25 cellular contexts compared by ENCODE assay signal in genomic region chr11:23151819-23152218, GRCh38.
"Had no signal": no experiment of that assay in that cellular context is flagged by ENCODE, and none has a peak within 500 bp of the region (broad histone marks: within the 10 kb centered on the region; RNA-seq: fewer than 3 reads in every experiment).

No MANE protein-coding gene starts in this region.

- FAIRE-seq: astrocyte had no signal

- H3K4me3 ChIP-seq: MG63, Peyer's patch had no signal

- H3K4me1 ChIP-seq: Peyer's patch had no signal

- H3K27ac ChIP-seq: Peyer's patch, RWPE1 had no signal

- H3K9me3 ChIP-seq: MG63, Peyer's patch had no signal

- DNase-seq: activated CD4-positive, alpha-beta T cell treated with anti-CD3 and anti-CD28 coated beads for 4 hours; activated CD8-positive, alpha-beta memory T cell treated with anti-CD3 and anti-CD28 coated beads, Interleukin-2, amount 50 U/mL, for 4 hours; activated CD8-positive, alpha-beta T cell treated with anti-CD3 and anti-CD28 coated beads for 36 hours; activated gamma-delta T cell treated with Interleukin-2 at 50 U/mL for 16 hours; activated naive CD4-positive, alpha-beta T cell treated with anti-CD3 and anti-CD28 coated beads, Interleukin-2, amount 50 U/mL, for 16 hours; activated naive CD8-positive, alpha-beta T cell treated with anti-CD3 and anti-CD28 coated beads, Interleukin-2, amount 10 ng/mL, durations not matched to agents 7 days and 5 days; activated T-cell treated with anti-CD3 and anti-CD28 coated beads, Interleukin-2, amount 50 U/mL, for 72 hours; amniotic stem cell; cerebellar nuclear complex; KG1; MG63; MV-4-11; NCI-H1092 treated with DMSO at 0.1 percent for 48 hours; NCI-H1417 treated with DMSO at 0.1 percent for 48 hours; NCI-H1694 treated with DMSO at 0.1 percent for 48 hours; NCI-H2029 treated with DMSO at 0.1 percent for 48 hours; NCI-H510A treated with DMSO at 0.1 percent for 48 hours; NCI-H69; NK-92 treated with Interleukin-12 subunit alpha and Interleukin-12 subunit beta, amount 100 ng/mL, for 24 hours; OCI-M1; Peyer's patch; SHP77 had no signal

- H3K36me3 ChIP-seq: MG63, Peyer's patch had no signal

- ATAC-seq: activated CD4-positive, CD25-positive, alpha-beta regulatory T cell treated with anti-CD3 and anti-CD28 coated beads, Interleukin-2, amount 50 U/mL, for 24 hours; activated CD8-positive, alpha-beta T cell treated with anti-CD3 and anti-CD28 coated beads for 36 hours; activated T-cell treated with anti-CD3 and anti-CD28 coated beads, Interleukin-2, amount 50 U/mL, for 72 hours had no signal

- H3K27me3 ChIP-seq: MG63, Peyer's patch had no signal
